Comparison of ENCODE assay signal across 8 cellular contexts in the genomic region with DNA sequence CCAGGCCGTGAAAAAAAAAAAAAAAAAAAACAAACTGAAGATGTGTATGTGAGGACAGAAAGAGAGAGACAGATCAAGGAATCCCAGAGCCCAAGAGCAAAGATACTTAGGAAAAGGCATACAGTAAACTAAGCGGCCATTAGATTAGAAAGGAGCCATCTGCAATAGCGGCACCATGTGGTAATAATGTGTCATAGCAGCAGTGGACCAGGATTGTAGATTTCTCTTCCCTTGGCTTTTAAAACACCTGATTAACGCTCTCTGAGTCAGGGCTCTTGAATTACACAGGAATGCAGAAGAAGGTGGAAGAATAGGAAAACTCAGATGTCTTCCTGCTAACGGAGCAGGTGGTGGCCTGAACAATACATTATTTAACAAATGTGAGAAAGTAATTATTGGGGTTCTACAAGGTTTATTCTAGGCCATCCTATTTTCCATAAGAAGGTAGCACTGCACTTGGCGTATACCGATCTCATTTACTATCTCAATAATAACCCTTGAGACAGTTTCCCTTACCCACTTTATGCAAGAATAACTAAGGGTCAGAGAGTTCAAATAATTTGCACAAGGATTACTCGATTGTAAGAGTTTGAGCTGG.
DNase-seq lines count a peak whose midpoint lies in the region; FAIRE-seq and TF ChIP-seq lines count a peak whose summit lies in the region.

No MANE protein-coding gene starts in this region.

- CTCF ChIA-PET in HEK293T (lab: Yijun Ruan, JAX): interaction anchor here (0.6 to 2.0 kb wide), 8 partner anchors 12 to 365 kb away, joined by 3 to 9 read pairs (median 4); no protein-coding TSS in a partner anchor

- DNase-seq in GM10266 (ENCODE audit: extremely low spot score) (peak; percentile 34), HEK293T (ENCODE audit: extremely low spot score) (peak; percentile 17), NCI-H1092 (lab: John Stamatoyannopoulos, UW) (peak; percentile 34), germinal center (ENCODE audit: low spot score) (peak; percentile 24), pulmonary artery endothelial cell (ENCODE audit: low read depth, low spot score) (peak; percentile 22), GM19240 (ENCODE audit: insufficient read length, low spot score) (no peak)

- FAIRE-seq in A204.1 (lab: Jason Lieb, UNC): peak; percentile 70

- peak; percentile 83 for TF ChIP-seq CTCF in GM10266 (IDR thresholded peaks at IDR 0.05; ENCODE audit: control insufficient read depth, insufficient read depth, low read depth, missing control alignments)
- peak; percentile 91 for TF ChIP-seq CTCF in VCaP (conservative IDR thresholded peaks at IDR 0.05)

- H3K27ac ChIP-seq in VCaP: no peak overlapping the region

- POLR2A ChIA-PET in HEK293T (lab: Yijun Ruan, JAX): no interaction called here

TF ChIP-seq in HEK293T, 16 proteins besides CTCF, POLR2A, EP300 and RAD21:
- TF ChIP-seq NFRKB (IDR thresholded peaks at IDR 0.05) (no peak), SUZ12 (IDR thresholded peaks at IDR 0.05) (no peak), FOXA1 (IDR thresholded peaks at IDR 0.05) (no peak), HDGF (IDR thresholded peaks at IDR 0.05; ENCODE audit: borderline replicate concordance) (no peak), TARDBP (IDR thresholded peaks at IDR 0.05) (no peak), CTBP1 (IDR thresholded peaks at IDR 0.05; ENCODE audit: borderline replicate concordance) (no peak), BHLHE40 (IDR thresholded peaks at IDR 0.05; ENCODE audit: borderline replicate concordance) (no peak), FOXK2 (IDR thresholded peaks at IDR 0.05) (no peak), ELF4 (IDR thresholded peaks at IDR 0.05) (no peak), LEF1 (IDR thresholded peaks at IDR 0.05; ENCODE audit: borderline replicate concordance) (no peak), SP1 (IDR thresholded peaks at IDR 0.05) (no peak), ZNF384 (IDR thresholded peaks at IDR 0.05) (no peak), L3MBTL2 (conservative IDR thresholded peaks at IDR 0.05) (no peak), ARNT (IDR thresholded peaks at IDR 0.05) (no peak), FOXM1 (IDR thresholded peaks at IDR 0.05; ENCODE audit: borderline replicate concordance) (no peak)
- TF ChIP-seq, protein P1, sequence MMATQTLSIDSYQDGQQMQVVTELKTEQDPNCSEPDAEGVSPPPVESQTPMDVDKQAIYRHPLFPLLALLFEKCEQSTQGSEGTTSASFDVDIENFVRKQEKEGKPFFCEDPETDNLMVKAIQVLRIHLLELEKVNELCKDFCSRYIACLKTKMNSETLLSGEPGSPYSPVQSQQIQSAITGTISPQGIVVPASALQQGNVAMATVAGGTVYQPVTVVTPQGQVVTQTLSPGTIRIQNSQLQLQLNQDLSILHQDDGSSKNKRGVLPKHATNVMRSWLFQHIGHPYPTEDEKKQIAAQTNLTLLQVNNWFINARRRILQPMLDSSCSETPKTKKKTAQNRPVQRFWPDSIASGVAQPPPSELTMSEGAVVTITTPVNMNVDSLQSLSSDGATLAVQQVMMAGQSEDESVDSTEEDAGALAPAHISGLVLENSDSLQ (IDR thresholded peaks at IDR 0.05): no peak
TF ChIP-seq in HEK293T: peak in this region for 0.
